ENCODE assay signal across 1 cellular context in the genomic region with DNA sequence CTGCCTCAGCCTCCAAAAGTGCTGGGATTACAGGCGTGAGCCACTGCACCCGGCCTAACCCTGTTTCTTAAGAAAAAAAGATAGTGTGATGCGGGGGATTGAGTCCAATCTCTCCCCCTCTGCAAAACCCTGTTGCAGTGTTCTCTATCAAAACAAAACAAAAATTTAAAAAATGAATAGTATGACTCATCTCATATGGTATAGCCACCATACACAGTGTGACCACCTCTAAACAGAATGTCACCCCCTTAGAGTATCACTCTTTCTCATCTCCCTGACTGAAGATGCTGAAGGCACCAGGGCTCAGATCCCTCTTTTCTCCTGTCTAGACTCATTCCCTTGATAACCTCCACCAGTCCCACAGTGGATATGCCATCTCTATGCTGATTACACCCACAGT.
A peak's percentile ranks its signal among the peaks of the same experiment; 100 is the strongest.
TF ChIP-seq lines count a peak whose summit lies in the region.

No MANE protein-coding gene starts in this region.

TF ChIP-seq in endothelial cell of umbilical vein, 7 proteins besides CTCF, POLR2A, EP300 and RAD21:
- peak; percentile 14 for TF ChIP-seq JUN (IDR thresholded peaks at IDR 0.05; ENCODE audit: borderline replicate concordance, insufficient read depth, insufficient read length, low read depth)
- TF ChIP-seq, protein P1, sequence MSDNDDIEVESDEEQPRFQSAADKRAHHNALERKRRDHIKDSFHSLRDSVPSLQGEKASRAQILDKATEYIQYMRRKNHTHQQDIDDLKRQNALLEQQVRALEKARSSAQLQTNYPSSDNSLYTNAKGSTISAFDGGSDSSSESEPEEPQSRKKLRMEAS (IDR thresholded peaks at IDR 0.05; ENCODE audit: insufficient read depth, insufficient read length) = no peak
